ENCODE assay signal across 28 cellular contexts in genomic region chr17:34641368-34641767, GRCh38.
"Had no signal": no experiment of that assay in that cellular context is flagged by ENCODE, and none has a peak within 500 bp of the region (broad histone marks: within the 10 kb centered on the region; RNA-seq: fewer than 3 reads in every experiment).

No MANE protein-coding gene starts in this region.

- H3K4me2 ChIP-seq: smooth muscle cell had no signal

- H3K79me2 ChIP-seq: parathyroid adenoma had no signal

- H3K9me3 Mint-ChIP-seq: immature natural killer cell; natural killer cell treated with Interleukin-12 subunit alpha and Interleukin-12 subunit beta and Interleukin-15 and Interleukin-18, amount 100 ng/mL, for 72 hours; stimulated activated memory B cell treated with anti-CD40 and anti-IgM and Interleukin-4, amounts not matched to agents 10 μg/mL and 1 μg/mL and 100 μg/mL, for 72 hours; stimulated activated naive CD8-positive, alpha-beta T cell treated with anti-CD3 and anti-CD28 coated beads, Interleukin-15, amount 100 ng/mL, for 72 hours had no signal

- H3K36me3 Mint-ChIP-seq: immature natural killer cell; naive thymus-derived CD4-positive, alpha-beta T cell; natural killer cell treated with Interleukin-12 subunit alpha and Interleukin-12 subunit beta and Interleukin-15 and Interleukin-18, amount 100 ng/mL, for 72 hours; stimulated activated memory B cell treated with anti-CD40 and anti-IgM and Interleukin-4, amounts not matched to agents 10 μg/mL and 1 μg/mL and 100 μg/mL, for 72 hours had no signal

- FAIRE-seq: islet of Langerhans had no signal

- H2AFZ ChIP-seq: parathyroid adenoma had no signal

- H3K4me3 ChIP-seq: left ventricle myocardium inferior, lung, mucosa of descending colon, psoas muscle, right atrium auricular region, right lobe of liver, smooth muscle cell, testis, thyroid gland, transverse colon, upper lobe of left lung, vagina had no signal

- H3K4me1 ChIP-seq: psoas muscle had no signal

- H3K27ac ChIP-seq: left ventricle myocardium inferior, parathyroid adenoma, psoas muscle, right atrium auricular region, right lobe of liver, testis, thyroid gland, transverse colon, upper lobe of left lung, vagina had no signal

- H3K4me3 Mint-ChIP-seq: immature natural killer cell; naive thymus-derived CD4-positive, alpha-beta T cell; natural killer cell treated with Interleukin-12 subunit alpha and Interleukin-12 subunit beta and Interleukin-15 and Interleukin-18, amount 100 ng/mL, for 72 hours; stimulated activated memory B cell treated with anti-CD40 and anti-IgM and Interleukin-4, amounts not matched to agents 10 μg/mL and 1 μg/mL and 100 μg/mL, for 72 hours; stimulated activated naive CD8-positive, alpha-beta T cell treated with anti-CD3 and anti-CD28 coated beads, Interleukin-15, amount 100 ng/mL, for 72 hours had no signal

- H3K27ac Mint-ChIP-seq: immature natural killer cell; naive thymus-derived CD4-positive, alpha-beta T cell; natural killer cell treated with Interleukin-12 subunit alpha and Interleukin-12 subunit beta and Interleukin-15 and Interleukin-18, amount 100 ng/mL, for 72 hours; stimulated activated memory B cell treated with anti-CD40 and anti-IgM and Interleukin-4, amounts not matched to agents 10 μg/mL and 1 μg/mL and 100 μg/mL, for 72 hours; stimulated activated naive CD8-positive, alpha-beta T cell treated with anti-CD3 and anti-CD28 coated beads, Interleukin-15, amount 100 ng/mL, for 72 hours had no signal

- H3K9me3 ChIP-seq: left ventricle myocardium inferior, mucosa of descending colon, psoas muscle, right atrium auricular region, right lobe of liver, testis, thyroid gland, transverse colon, upper lobe of left lung, vagina had no signal

- DNase-seq: hypothalamus; immature natural killer cell; left ventricle myocardium inferior; mesendoderm; midbrain; mucosa of descending colon; naive thymus-derived CD4-positive, alpha-beta T cell; nucleus accumbens; psoas muscle; stimulated activated CD4-positive, alpha-beta T cell treated with anti-CD3 and anti-CD28 coated beads, Interleukin-1b, Interleukin-23, amount 100 ng/mL, for 48 hours; stimulated activated CD4-positive, alpha-beta T cell treated with anti-CD3 and anti-CD28 coated beads, Interleukin-2, amount 100 ng/mL, for 48 hours; stimulated activated CD4-positive, alpha-beta T cell treated with anti-CD3 and anti-CD28 coated beads, Interleukin-4, amount 100 ng/mL, for 4 hours; stimulated activated CD8-positive, alpha-beta memory T cell treated with anti-CD3 and anti-CD28 coated beads, Interleukin-4, amount 100 ng/mL, for 48 hours; stimulated activated naive CD4-positive, alpha-beta T cell treated with Interleukin-2 at 50 U/mL for 16 hours; stimulated activated naive CD8-positive, alpha-beta T cell treated with anti-CD3 and anti-CD28 coated beads, Interleukin-15, amount 100 ng/mL, for 72 hours; testis; thyroid gland; transverse colon; upper lobe of left lung had no signal

- H3K36me3 ChIP-seq: left ventricle myocardium inferior, right atrium auricular region, right lobe of liver, thyroid gland, transverse colon, upper lobe of left lung, vagina had no signal

- H3K27me3 ChIP-seq: right atrium auricular region, testis, vagina had no signal

- H3K4me1 Mint-ChIP-seq: stimulated activated memory B cell treated with anti-CD40 and anti-IgM and Interleukin-4, amounts not matched to agents 10 μg/mL and 1 μg/mL and 100 μg/mL, for 72 hours had no signal

- H3K9ac ChIP-seq: parathyroid adenoma had no signal
